20 cellular contexts compared by ENCODE assay signal in the genomic region with DNA sequence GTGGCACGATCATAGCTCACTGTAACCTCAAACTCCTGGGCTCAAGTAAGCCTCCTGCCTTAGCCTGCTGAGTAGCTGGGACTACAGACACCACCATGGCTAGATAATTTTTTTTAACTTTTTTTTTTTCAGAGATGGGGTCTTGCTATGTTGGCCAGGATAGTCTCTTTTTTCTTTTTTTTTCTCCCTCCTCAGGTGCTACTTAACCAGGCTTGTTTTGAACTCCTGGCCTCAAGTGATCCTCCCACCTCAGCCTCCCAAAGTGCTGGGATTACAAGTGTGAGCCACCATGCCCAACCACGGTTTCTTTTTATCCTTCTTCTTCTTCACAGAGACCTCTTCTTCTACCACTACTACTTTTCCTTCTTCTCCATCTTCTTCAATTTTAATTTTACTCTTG. TPM values are rescaled to one million over a fixed set of nuclear protein-coding genes. Genes with fewer than 3 reads are reported as not detected.
DNase-seq lines count a peak whose midpoint lies in the region; ATAC-seq, FAIRE-seq and TF ChIP-seq lines count a peak whose summit lies in the region.
"Had no signal": no experiment of that assay in that cellular context is flagged by ENCODE, and none has a peak within 500 bp of the region (broad histone marks: within the 10 kb centered on the region; RNA-seq: fewer than 3 reads in every experiment).

No MANE protein-coding gene starts in this region.

- no peak for FAIRE-seq in A549 (lab: Jason Lieb, UNC)
- FAIRE-seq: H54 had no signal

- WGBS in A549 (ENCODE audit: missing lambda C conversion rate) = 90% methylated on average over 2 of the region's 2 CpGs

- TF ChIP-seq CTCF in A549 (IDR thresholded peaks at IDR 0.05) (no peak), osteocyte (IDR thresholded peaks at IDR 0.05) (no peak)

- no peak for TF ChIP-seq EP300 in A549 (IDR thresholded peaks at IDR 0.05)

- CTCF ChIA-PET in A549 (lab: Yijun Ruan, JAX) = interaction anchor here (0.8 kb wide), 1 partner anchor 81 kb away, joined by 4 read pairs; no protein-coding TSS in a partner anchor

- H3K4me3 Mint-ChIP-seq in T-helper 17 cell = no peak overlapping the region
- H3K4me3 Mint-ChIP-seq in osteocyte (ENCODE audit: unreplicated experiment) = no peak overlapping the region
- no peak overlapping the region for H3K4me3 Mint-ChIP-seq in activated T-helper 1 cell treated with anti-CD3 and anti-CD28 coated beads, Interleukin-12 subunit alpha, Interleukin-12 subunit beta, Interleukin-2, Interleukin-4 antibody, amounts not matched to agents 30 ng/mL and 10 ng/mL and 1 ng/mL, durations not matched to agents 14 hours and 24 hours and 36 hours
- H3K4me3 Mint-ChIP-seq: B cell had no signal

- ATAC-seq in A549 (no peak), T-helper 17 cell (no peak), left colon (no peak), HG02884 (IDR thresholded peaks at IDR 0.05; ENCODE audit: unreplicated experiment) (no peak)
- ATAC-seq: PC-3 had no signal

- peaks cover 2% of the 10 kb centered on the region for H3K36me3 Mint-ChIP-seq in T-helper 17 cell (ENCODE audit: low read depth)
- peaks cover 11% of the 10 kb centered on the region for H3K36me3 Mint-ChIP-seq in osteocyte (ENCODE audit: unreplicated experiment)
- peaks cover 18% of the 10 kb centered on the region for H3K36me3 Mint-ChIP-seq in activated T-helper 1 cell treated with anti-CD3 and anti-CD28 coated beads, Interleukin-12 subunit alpha, Interleukin-12 subunit beta, Interleukin-2, Interleukin-4 antibody, amounts not matched to agents 30 ng/mL and 10 ng/mL and 1 ng/mL, durations not matched to agents 14 hours and 24 hours and 36 hours (ENCODE audit: low read depth)

- no peaks in the 10 kb centered on the region for H3K36me3 ChIP-seq in ACC112 (ENCODE audit: insufficient read depth, low read length)

- H3K27ac ChIP-seq in A549 (peak overlapping the region in 1 of 2 experiments; percentile 71; a peak in 3 of 6 replicates), ACC112 (ENCODE audit: low read depth, low read length) (peak overlapping the region; percentile 49; the same call in 1 of the 2 replicates)
- H3K27ac ChIP-seq: RWPE1 had no signal

- no peak for TF ChIP-seq RAD21 in A549 (conservative IDR thresholded peaks at IDR 0.05 in 1 of 2, IDR thresholded peaks at IDR 0.05 in 1 of 2)

- H3K4me1 ChIP-seq in A549 (peaks cover 24% of the 10 kb centered on the region), ACC112 (ENCODE audit: control insufficient read depth, insufficient read depth, low read length, unreplicated experiment) (peaks cover 23% of the 10 kb centered on the region)

- no peak overlapping the region for H2AFZ ChIP-seq in ACC112 (ENCODE audit: low read length, unreplicated experiment)

- H3K27me3 Mint-ChIP-seq in T-helper 17 cell (no peaks in the 10 kb centered on the region), osteocyte (ENCODE audit: unreplicated experiment) (no peaks in the 10 kb centered on the region)
- no peaks in the 10 kb centered on the region for H3K27me3 Mint-ChIP-seq in activated T-helper 1 cell treated with anti-CD3 and anti-CD28 coated beads, Interleukin-12 subunit alpha, Interleukin-12 subunit beta, Interleukin-2, Interleukin-4 antibody, amounts not matched to agents 30 ng/mL and 10 ng/mL and 1 ng/mL, durations not matched to agents 14 hours and 24 hours and 36 hours (ENCODE audit: insufficient read depth)
- H3K27me3 Mint-ChIP-seq: B cell had no signal

- H3K79me2 ChIP-seq in ACC112 (ENCODE audit: control insufficient read depth, insufficient read depth, low read length, unreplicated experiment) = peaks cover 88% of the 10 kb centered on the region

- intact Hi-C loops in left colon (cut with DNase I, micrococcal nuclease) = no loop called here
- intact Hi-C loops in activated T-helper 1 cell treated with anti-CD3 and anti-CD28 coated beads, Interleukin-12 subunit alpha, Interleukin-12 subunit beta, Interleukin-2, Interleukin-4 antibody, amounts not matched to agents 30 ng/mL and 10 ng/mL and 1 ng/mL, durations not matched to agents 14 hours and 24 hours and 36 hours (cut with micrococcal nuclease) = no loop called here

- no peak overlapping the region for H3K4me3 ChIP-seq in A549
- H3K4me3 ChIP-seq in ACC112 (ENCODE audit: low read depth, low read length) = no peak overlapping the region

- peak overlapping the region; percentile 66 for H3K27ac Mint-ChIP-seq in T-helper 17 cell
- H3K27ac Mint-ChIP-seq in osteocyte (ENCODE audit: unreplicated experiment) = peak overlapping the region; percentile 78
- H3K27ac Mint-ChIP-seq in activated T-helper 1 cell treated with anti-CD3 and anti-CD28 coated beads, Interleukin-12 subunit alpha, Interleukin-12 subunit beta, Interleukin-2, Interleukin-4 antibody, amounts not matched to agents 30 ng/mL and 10 ng/mL and 1 ng/mL, durations not matched to agents 14 hours and 24 hours and 36 hours = no peak overlapping the region
- H3K27ac Mint-ChIP-seq: B cell had no signal

- POLR2A ChIA-PET in A549 (lab: Yijun Ruan, JAX) = no interaction called here

- DNase-seq in A549 (ENCODE audit: low read depth in 1 of 2, low spot score in 1 of 2) (no peak), T-helper 17 cell (no peak), osteocyte (ENCODE audit: extremely low spot score, unreplicated experiment) (no peak), left colon (no peak), OCI-M1 (lab: John Stamatoyannopoulos, UW) (no peak)
- DNase-seq in activated T-helper 1 cell treated with anti-CD3 and anti-CD28 coated beads, Interleukin-12 subunit alpha, Interleukin-12 subunit beta, Interleukin-2, Interleukin-4 antibody, amounts not matched to agents 30 ng/mL and 10 ng/mL and 1 ng/mL, durations not matched to agents 14 hours and 24 hours and 36 hours (ENCODE audit: low spot score) = no peak
- DNase-seq: DMS 273 treated with DMSO at 0.1 percent for 48 hours, DND-41, KG1, NCI-H1417, NCI-H187, NCI-H2107, NCI-H510A treated with DMSO at 0.1 percent for 48 hours, NCI-H774, PC-3 had no signal

- peak overlapping the region; percentile 56; the same call in 1 of the 3 replicates for H3K4me2 ChIP-seq in A549

- H3K9me3 ChIP-seq in A549 (no peaks in the 10 kb centered on the region), T-helper 17 cell (ENCODE audit: control insufficient read depth, low read length, poor library complexity, severe bottlenecking) (no peaks in the 10 kb centered on the region)

- H3K27me3 ChIP-seq in ACC112 (ENCODE audit: insufficient read depth, low read length) = no peaks in the 10 kb centered on the region

- H3K4me1 Mint-ChIP-seq in T-helper 17 cell = peaks cover 16% of the 10 kb centered on the region
- H3K4me1 Mint-ChIP-seq in osteocyte (ENCODE audit: unreplicated experiment) = peaks cover 28% of the 10 kb centered on the region
- H3K4me1 Mint-ChIP-seq in activated T-helper 1 cell treated with anti-CD3 and anti-CD28 coated beads, Interleukin-12 subunit alpha, Interleukin-12 subunit beta, Interleukin-2, Interleukin-4 antibody, amounts not matched to agents 30 ng/mL and 10 ng/mL and 1 ng/mL, durations not matched to agents 14 hours and 24 hours and 36 hours (ENCODE audit: low read depth) = peaks cover 6% of the 10 kb centered on the region

- H3K9me3 Mint-ChIP-seq in osteocyte (ENCODE audit: unreplicated experiment) = no peaks in the 10 kb centered on the region
- no peaks in the 10 kb centered on the region for H3K9me3 Mint-ChIP-seq in activated T-helper 1 cell treated with anti-CD3 and anti-CD28 coated beads, Interleukin-12 subunit alpha, Interleukin-12 subunit beta, Interleukin-2, Interleukin-4 antibody, amounts not matched to agents 30 ng/mL and 10 ng/mL and 1 ng/mL, durations not matched to agents 14 hours and 24 hours and 36 hours

- no peak for TF ChIP-seq POLR2A in A549 (IDR thresholded peaks at IDR 0.05; ENCODE audit: low read length)

TF ChIP-seq in A549, 52 proteins besides CTCF, POLR2A, EP300 and RAD21:
- no peak for TF ChIP-seq GATA3 (IDR thresholded peaks at IDR 0.05; ENCODE audit: borderline replicate concordance)
- no peak for TF ChIP-seq MAFK (IDR thresholded peaks at IDR 0.05; ENCODE audit: partially characterized antibody)
- no peak for TF ChIP-seq JUNB (IDR thresholded peaks at IDR 0.05)
- TF ChIP-seq MAX (IDR thresholded peaks at IDR 0.05) = no peak
- TF ChIP-seq PBX3 (IDR thresholded peaks at IDR 0.05) = no peak
- no peak for TF ChIP-seq EHF (CRISPR knock-in tag; IDR thresholded peaks at IDR 0.05)
- no peak for TF ChIP-seq NPAS2 (CRISPR knock-in tag; IDR thresholded peaks at IDR 0.05; ENCODE audit: borderline replicate concordance)

RNA-seq across cellular contexts. Expression of gene MAP4, which starts 53.8 kb away (rescaled TPM):
- polyA plus RNA-seq in A549 (2011; rRNA removed) (90.1 and 98.5 TPM in 2 replicates), A549 (2017; fragmentation: RNase III; extraction: RNeasy Plus Mini Kit Qiagen cat#74134 plus additional on column Dnase treatment) (77.7 to 84.4 TPM (median 80.6 TPM) in 3 replicates)
- polyA plus RNA-seq in A549 (2012; cell fraction: cytosol; rRNA removed) = 59.8 and 72.2 TPM in 2 replicates
- polyA plus RNA-seq in A549 (2012; cell fraction: nucleus; rRNA removed) = 165 and 169 TPM in 2 replicates
- polyA minus RNA-seq in A549 (2011; rRNA and poly(A)+ RNA removed) = 71.2 and 82.7 TPM in 2 replicates
- total RNA-seq in T-helper 17 cell (10 to 100 TPM; 80.6 to 89.7 TPM), osteocyte (275 and 295 TPM in 2 replicates), left colon (100 to 1,000 TPM; 109 to 114 TPM)
- total RNA-seq in activated T-helper 1 cell treated with anti-CD3 and anti-CD28 coated beads, Interleukin-12 subunit alpha, Interleukin-12 subunit beta, Interleukin-2, Interleukin-4 antibody, amounts not matched to agents 30 ng/mL and 10 ng/mL and 1 ng/mL, durations not matched to agents 14 hours and 24 hours and 36 hours = 119 and 120 TPM in 2 replicates
